Comparison of ENCODE assay signal across 8 cellular contexts in the genomic region with DNA sequence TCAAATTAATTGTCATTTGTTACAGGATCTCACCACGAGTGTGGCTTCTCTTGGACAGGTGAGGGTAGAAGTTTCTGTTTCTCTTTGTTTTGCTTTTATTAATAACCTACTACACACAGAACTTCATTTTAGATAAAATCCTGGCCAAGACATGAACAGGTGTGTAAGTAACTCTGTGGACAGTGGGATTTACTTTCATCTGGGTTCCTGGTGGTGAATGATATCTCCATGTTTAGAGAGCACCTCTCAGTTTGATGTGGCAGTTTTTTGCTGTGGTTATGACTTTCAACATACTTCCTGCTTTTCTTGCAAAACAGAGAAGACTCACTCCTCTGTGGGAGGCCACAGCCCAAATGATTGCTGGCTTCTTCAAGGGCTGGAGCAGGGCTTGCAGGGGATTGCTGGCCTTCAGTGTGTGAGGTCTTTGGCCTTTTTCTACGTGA.
DNase-seq lines count a peak whose midpoint lies in the region; ATAC-seq, FAIRE-seq and TF ChIP-seq lines count a peak whose summit lies in the region.

No MANE protein-coding gene starts in this region.

- dilution Hi-C loops in mammary epithelial cell (cut with HindIII; ENCODE audit: low sequenced_read_pairs) = loop anchor here (25.0 kb wide), 1 partner anchor 264 kb away; the partner anchor contains the start of genes CCR2 and CCR5

- H3K9me3 ChIP-seq in mammary epithelial cell (replicated peaks; ENCODE audit: insufficient read depth, low read length) (no peaks in the 10 kb centered on the region), psoas muscle (no peaks in the 10 kb centered on the region)

- no peak for TF ChIP-seq POLR2A in GM12891 (IDR thresholded peaks at IDR 0.05; ENCODE audit: low read depth, low read length)

- WGBS in mammary epithelial cell (ENCODE audit: low coverage, missing lambda C conversion rate) = 80% methylated on average over 2 of the region's 2 CpGs
- WGBS in psoas muscle, 3 donors = 54 to 72% (median 57%) methylated on average over 2 of the region's 2 CpGs

- no peak for DNase-seq in GM12891 (ENCODE audit: insufficient read length, low spot score)
- DNase-seq in RPMI7951 (ENCODE audit: low read depth) = peak; percentile 82
- peak; percentile 55 for DNase-seq in mammary epithelial cell
- DNase-seq in psoas muscle = peak; percentile 53 to 59
- no peak for DNase-seq in NCI-H1436 treated with DMSO at 0.1 percent for 48 hours (lab: John Stamatoyannopoulos, UW)
- DNase-seq in hippocampal formation (lab: John Stamatoyannopoulos, UW) = no peak

- peak; percentile 90 for FAIRE-seq in GM12891 (lab: Jason Lieb, UNC)

- H3K27ac ChIP-seq in mammary epithelial cell (ENCODE audit: insufficient read depth, low read depth, low read length) (no peak overlapping the region), psoas muscle (peak overlapping the region; percentile 46)

- CTCF ChIA-PET in mammary epithelial cell (lab: Charles Lee; ENCODE audit: low non-redundant PET) = no interaction called here

- intact Hi-C loops in mammary epithelial cell (cut with micrococcal nuclease) = no loop called here
- intact Hi-C loops in psoas muscle (cut with DNase I) = no loop called here

- no peaks in the 10 kb centered on the region for H3K27me3 ChIP-seq in mammary epithelial cell (ENCODE audit: insufficient read depth, low read length)
- H3K27me3 ChIP-seq in psoas muscle (ENCODE audit: insufficient read depth in 3 of 3, low read length in 2 of 3) = no peaks in the 10 kb centered on the region

- BruUV-seq in mammary epithelial cell (replicated peaks; lab: Mats Ljungman, UMichigan) = no TSS peak

- no peak overlapping the region for H3K4me3 ChIP-seq in mammary epithelial cell (replicated peaks in 1 of 3; ENCODE audit: insufficient read depth in 1 of 3, low read depth in 2 of 3, low read length in 3 of 3)
- H3K4me3 ChIP-seq in psoas muscle = no peak overlapping the region

- H3K4me1 ChIP-seq in mammary epithelial cell (ENCODE audit: insufficient read depth, low read length) (peaks cover 16% of the 10 kb centered on the region), psoas muscle (peaks cover 3% of the 10 kb centered on the region)

- H3K36me3 ChIP-seq in mammary epithelial cell (ENCODE audit: insufficient read depth, low read length) (no peaks in the 10 kb centered on the region), psoas muscle (ENCODE audit: insufficient read depth in 1 of 2, low read depth in 1 of 2) (no peaks in the 10 kb centered on the region)

- TF ChIP-seq CTCF in mammary epithelial cell (conservative IDR thresholded peaks at IDR 0.05 in 1 of 2, IDR thresholded peaks at IDR 0.05 in 1 of 2; ENCODE audit: extremely low read depth in 1 of 2, insufficient read depth in 1 of 2, low read depth in 1 of 2, low read length in 2 of 2) (no peak), psoas muscle (IDR thresholded peaks at IDR 0.05) (no peak)

- no peaks in the 10 kb centered on the region for H3K79me2 ChIP-seq in mammary epithelial cell (ENCODE audit: insufficient read depth, low read length)

- peak overlapping the region; percentile 43 for H2AFZ ChIP-seq in mammary epithelial cell (ENCODE audit: low read depth, low read length)

- ATAC-seq in HG02642 (IDR thresholded peaks at IDR 0.05; ENCODE audit: poor library complexity, unreplicated experiment) = peak; percentile 53
- ATAC-seq in psoas muscle = peak in 3 of 4 donors; percentile 51 to 70 (median 62)
- no peak for ATAC-seq in HG02970 (IDR thresholded peaks at IDR 0.05; ENCODE audit: low FRiP score, unreplicated experiment)

- in situ Hi-C loops in mammary epithelial cell (cut with MboI; ENCODE audit: low sequenced_read_pairs in 2 of 2) = loop anchor here in 1 of 2 donors (25.0 kb wide), 1 partner anchor 336 kb away; no protein-coding TSS in a partner anchor

- H3K9ac ChIP-seq in mammary epithelial cell (ENCODE audit: insufficient read depth, low read length) = no peak overlapping the region

- H3K4me2 ChIP-seq in mammary epithelial cell (ENCODE audit: insufficient read depth, low read depth, low read length) = no peak overlapping the region

- H4K20me1 ChIP-seq in mammary epithelial cell (ENCODE audit: insufficient read depth, low read length) = no peaks in the 10 kb centered on the region

TF ChIP-seq in GM12891, 5 proteins besides CTCF, POLR2A, EP300 and RAD21:
- TF ChIP-seq TAF1 (IDR thresholded peaks at IDR 0.05; ENCODE audit: low read depth, low read length) (0 out of 2 replicates have a peak, but pooled peaks have one; percentile 33), POLR2AphosphoS5 (IDR thresholded peaks at IDR 0.05; ENCODE audit: low read depth, low read length) (peak; percentile 32; the same call in 1 of the 2 replicates), POU2F2 (IDR thresholded peaks at IDR 0.05; ENCODE audit: low read depth, low read length) (0 out of 2 replicates have a peak, but pooled peaks have one; percentile 24), SPI1 (IDR thresholded peaks at IDR 0.05; ENCODE audit: low read depth, low read length) (no peak), PAX5 (IDR thresholded peaks at IDR 0.05; ENCODE audit: insufficient read depth, low read length, severe bottlenecking) (no peak)

Comparison
In these comparisons a context has a peak if more than half of its experiments do, and no peak if none do; other contexts are left out.
1. DNase-seq: peak in RPMI7951 (single experiment), mammary epithelial cell (single experiment) and psoas muscle (2 of 2); none in GM12891 (single experiment), NCI-H1436 treated with DMSO at 0.1 percent for 48 hours (single experiment) and hippocampal formation (0 of 2).